Comparison of ENCODE assay signal across 26 cellular contexts in the genomic region with DNA sequence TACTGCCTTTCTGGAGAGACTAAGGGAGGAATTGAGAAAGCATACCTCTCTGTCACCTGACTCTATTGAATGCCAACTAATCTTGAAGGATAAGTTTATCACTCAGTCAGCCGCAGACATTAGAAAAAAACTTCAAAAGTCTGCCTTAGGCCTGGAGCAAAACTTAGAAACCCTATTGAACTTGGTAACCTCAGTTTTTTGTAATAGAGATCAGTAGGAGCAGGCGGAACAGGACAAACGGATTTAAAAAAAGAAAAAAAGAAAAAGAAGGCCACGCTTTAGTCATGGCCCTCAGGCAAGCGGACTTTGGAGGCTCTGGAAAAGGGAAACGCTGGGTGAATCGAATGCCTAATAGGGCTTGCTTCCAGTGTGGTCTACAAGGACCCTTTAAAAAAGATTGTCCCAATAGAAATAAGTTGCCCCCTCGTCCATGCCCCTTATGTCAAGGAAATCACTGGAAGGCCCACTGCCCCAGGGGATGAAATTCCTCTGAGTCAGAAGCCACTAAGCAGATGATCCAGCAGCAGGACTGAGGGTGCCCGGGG. TPM values are rescaled to one million over a fixed set of nuclear protein-coding genes. Genes with fewer than 3 reads are reported as not detected.
"Had no signal": no experiment of that assay in that cellular context is flagged by ENCODE, and none has a peak within 500 bp of the region (broad histone marks: within the 10 kb centered on the region; RNA-seq: fewer than 3 reads in every experiment).

No MANE protein-coding gene starts in this region.

- DNase-seq: activated B cell treated with CpG ODN at 0.5 μM for 24 hours; activated CD4-positive, alpha-beta memory T cell treated with anti-CD3 and anti-CD28 coated beads for 36 hours; activated CD4-positive, alpha-beta T cell treated with anti-CD3 and anti-CD28 coated beads, Interleukin-2, amount 10 ng/mL, durations not matched to agents 7 days and 5 days; activated CD8-positive, alpha-beta memory T cell treated with anti-CD3 and anti-CD28 coated beads for 24 hours; activated gamma-delta T cell; activated naive CD4-positive, alpha-beta T cell treated with anti-CD3 and anti-CD28 coated beads for 36 hours; activated T-cell treated with anti-CD3 and anti-CD28 coated beads, Interleukin-2, amount 50 U/mL, for 4 hours; amygdala; Kasumi-1; NCI-H1048; NCI-H146; NCI-H187 treated with DMSO at 0.1 percent for 48 hours; NCI-H2107; NCI-H2171 treated with DMSO at 0.1 percent for 48 hours; NCI-H510A treated with DMSO at 0.1 percent for 48 hours; NCI-H69; NK-92 treated with Interleukin-12 subunit alpha and Interleukin-12 subunit beta, amount 100 ng/mL, for 24 hours; OCI-M1; Peyer's patch; SHP77; T-helper 17 cell; T-helper 9 cell had no signal

- H3K4me1 ChIP-seq: Peyer's patch had no signal

- H3K27ac ChIP-seq: cardiac muscle cell, Peyer's patch had no signal

- H3K4me3 ChIP-seq: cardiac muscle cell, K562, Peyer's patch had no signal

- H3K4me1 Mint-ChIP-seq: activated B cell treated with CpG ODN at 0.5 μM for 24 hours; activated CD4-positive, alpha-beta T cell treated with anti-CD3 and anti-CD28 coated beads, Interleukin-2, amount 10 ng/mL, durations not matched to agents 7 days and 5 days; brain; T-helper 17 cell had no signal

- H3K4me3 Mint-ChIP-seq: activated B cell treated with CpG ODN at 0.5 μM for 24 hours; activated CD4-positive, alpha-beta memory T cell treated with anti-CD3 and anti-CD28 coated beads for 36 hours; activated CD4-positive, alpha-beta T cell treated with anti-CD3 and anti-CD28 coated beads, Interleukin-2, amount 10 ng/mL, durations not matched to agents 7 days and 5 days; activated naive CD4-positive, alpha-beta T cell treated with anti-CD3 and anti-CD28 coated beads for 36 hours; activated naive CD8-positive, alpha-beta T cell; activated T-cell treated with anti-CD3 and anti-CD28 coated beads, Interleukin-2, amount 50 U/mL, for 4 hours; brain; T-helper 17 cell had no signal

- H3K27me3 ChIP-seq: cardiac muscle cell, Peyer's patch had no signal

- H3K27ac Mint-ChIP-seq: activated B cell treated with CpG ODN at 0.5 μM for 24 hours; activated CD4-positive, alpha-beta memory T cell treated with anti-CD3 and anti-CD28 coated beads for 36 hours; activated CD4-positive, alpha-beta T cell treated with anti-CD3 and anti-CD28 coated beads, Interleukin-2, amount 10 ng/mL, durations not matched to agents 7 days and 5 days; activated naive CD4-positive, alpha-beta T cell treated with anti-CD3 and anti-CD28 coated beads for 36 hours; activated naive CD8-positive, alpha-beta T cell; brain; T-helper 17 cell had no signal

- H3K36me3 ChIP-seq: cardiac muscle cell, Peyer's patch had no signal

- H3K27me3 Mint-ChIP-seq: activated B cell treated with CpG ODN at 0.5 μM for 24 hours had no signal

- ATAC-seq: activated T-cell treated with anti-CD3 and anti-CD28 coated beads, Interleukin-2, amount 50 U/mL, for 4 hours; K562; T-helper 17 cell had no signal

RNA-seq across cellular contexts. Expression of gene RNF182, which starts 43.1 kb away (rescaled TPM):
- total RNA-seq: activated B cell treated with CpG ODN at 0.5 μM for 24 hours; activated CD4-positive, alpha-beta memory T cell treated with anti-CD3 and anti-CD28 coated beads for 36 hours; activated CD4-positive, alpha-beta T cell treated with anti-CD3 and anti-CD28 coated beads, Interleukin-2, amount 10 ng/mL, durations not matched to agents 7 days and 5 days; activated naive CD4-positive, alpha-beta T cell treated with anti-CD3 and anti-CD28 coated beads for 36 hours; Peyer's patch had no signal
